In the genomic region with DNA sequence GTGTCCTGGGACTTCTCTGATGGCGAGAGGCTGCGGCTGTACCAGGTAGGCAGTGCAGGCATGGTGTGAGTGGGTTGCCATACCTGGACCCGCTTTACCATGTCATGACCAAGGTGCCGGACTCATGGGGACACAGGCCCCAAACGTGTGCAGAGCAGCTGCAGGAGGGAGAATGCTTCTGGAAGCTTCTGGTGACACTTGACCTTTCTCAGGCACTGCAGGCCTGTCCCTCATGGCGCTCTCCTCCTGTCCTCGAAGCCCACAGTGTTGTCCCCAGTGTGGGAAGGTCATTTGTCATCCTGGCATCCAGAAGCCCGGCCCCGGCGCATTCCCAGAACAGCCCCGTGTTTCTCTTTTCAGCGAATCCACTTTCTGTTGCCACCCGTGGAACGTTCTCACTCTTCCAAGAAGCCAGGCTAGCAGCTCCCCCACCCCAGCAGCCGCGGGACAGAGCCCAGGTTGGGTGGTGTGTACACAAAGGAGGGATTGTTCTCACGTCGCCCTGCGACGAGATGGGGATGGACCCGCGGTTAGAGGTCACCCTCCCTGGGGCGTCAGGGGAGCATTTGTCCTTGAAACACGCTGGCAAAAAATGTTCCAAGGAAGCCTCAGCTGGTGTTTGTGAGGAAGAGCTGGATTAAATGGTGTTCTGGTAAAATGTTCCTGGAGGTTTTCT, we compare ENCODE assay signal across 12 cellular contexts. TPM values are rescaled to one million over a fixed set of nuclear protein-coding genes. Genes with fewer than 3 reads are reported as not detected.
A peak's percentile ranks its signal among the peaks of the same experiment; 100 is the strongest.
DNase-seq lines count a peak whose midpoint lies in the region; ATAC-seq and TF ChIP-seq lines count a peak whose summit lies in the region.
"Had no signal": no experiment of that assay in that cellular context is flagged by ENCODE, and none has a peak within 500 bp of the region (broad histone marks: within the 10 kb centered on the region; RNA-seq: fewer than 3 reads in every experiment).

No MANE protein-coding gene starts in this region.

- H4K20me1 ChIP-seq in SK-N-SH (ENCODE audit: insufficient read depth), result 0 out of 2 replicates have a peak, but pooled peaks cover 4% of the 10 kb centered on the region

- H3K27me3 Mint-ChIP-seq in neural crest cell (ENCODE audit: low read depth) (no peaks in the 10 kb centered on the region), type B pancreatic cell (no peaks in the 10 kb centered on the region)

- peaks cover 8% of the 10 kb centered on the region for H3K36me3 Mint-ChIP-seq in neural crest cell (ENCODE audit: low read depth)
- H3K36me3 Mint-ChIP-seq in type B pancreatic cell, result peaks cover 28% of the 10 kb centered on the region

- peaks cover 13 to 46% of the 10 kb centered on the region in 2 experiments; a peak in 2 of 4 replicates for H3K4me1 ChIP-seq in SK-N-SH (ENCODE audit: control insufficient read depth in 1 of 2, insufficient read depth in 2 of 2, low read depth in 1 of 2, low read length in 1 of 2)

- H3K4me3 Mint-ChIP-seq in neural crest cell (peak overlapping the region; percentile 76), type B pancreatic cell (no peak overlapping the region)

- H3K4me2 ChIP-seq in SK-N-SH, result peak overlapping the region; percentile 50; the same call in 1 of the 2 replicates

- CTCF ChIA-PET in SK-N-SH (lab: Yijun Ruan, JAX), result interaction anchor here (0.8 kb wide), 1 partner anchor 40 kb away, joined by 3 read pairs; no protein-coding TSS in a partner anchor

- TF ChIP-seq RAD21 in SK-N-SH (IDR thresholded peaks at IDR 0.05; ENCODE audit: low read length), result no peak

- H3K27me3 ChIP-seq in SK-N-SH (ENCODE audit: insufficient read depth) (no peaks in the 10 kb centered on the region), dorsolateral prefrontal cortex (no peaks in the 10 kb centered on the region)
- H3K27me3 ChIP-seq: thyroid gland had no signal

- H3K4me3 ChIP-seq in SK-N-SH (ENCODE audit: low read depth in 2 of 2, low read length in 1 of 2), result no peak overlapping the region
- H3K4me3 ChIP-seq in dorsolateral prefrontal cortex, result peak overlapping the region in 1 of 59 donors; percentile 13
- H3K4me3 ChIP-seq: thyroid gland had no signal

- POLR2A ChIA-PET in SK-N-SH (lab: Yijun Ruan, JAX), result no interaction called here

- H3K27ac ChIP-seq in SK-N-SH (ENCODE audit: low read depth in 2 of 2, low read length in 1 of 2) (peak overlapping the region; percentile 36 to 56; a peak in 3 of 4 replicates), dorsolateral prefrontal cortex (peak overlapping the region in 58 of 59 donors; percentile 3 to 89 (median 75))
- H3K27ac ChIP-seq: 22Rv1, thyroid gland had no signal

- no peak for ATAC-seq in SK-N-SH treated with all-trans-retinoic acid at 6 μM for 48 hours
- ATAC-seq: right cardiac atrium had no signal

- H3K79me2 ChIP-seq in SK-N-SH (ENCODE audit: insufficient read depth), result peaks cover 99% of the 10 kb centered on the region

- intact Hi-C loops in dorsolateral prefrontal cortex (cut with DNase I), result loop anchor here in 1 of 2 donors (10.0 kb wide), 1 partner anchor 109 kb away; no protein-coding TSS in a partner anchor

- DNase-seq in SK-N-SH (no peak), dorsolateral prefrontal cortex (peak in 3 of 10 donors; percentile 14 to 38 (median 35)), neural crest cell (ENCODE audit: low read depth, low spot score) (no peak), type B pancreatic cell (ENCODE audit: extremely low spot score, unreplicated experiment) (no peak), 8988T (no peak), RKO (ENCODE audit: low spot score) (no peak), NCI-H1417 (lab: John Stamatoyannopoulos, UW) (no peak)
- DNase-seq: SHP77, thyroid gland had no signal

- H3K36me3 ChIP-seq in SK-N-SH (replicated peaks in 1 of 2; ENCODE audit: control insufficient read depth in 1 of 2, insufficient read depth in 2 of 2, low read length in 1 of 2), result peaks cover 0 to 25% of the 10 kb centered on the region in 2 experiments

- H3F3A ChIP-seq in SK-N-SH (replicated peaks; ENCODE audit: insufficient read depth), result peaks cover 6% of the 10 kb centered on the region

- no peak overlapping the region for H2AFZ ChIP-seq in SK-N-SH (ENCODE audit: low read depth)

- H3K9me2 ChIP-seq in SK-N-SH, result no peaks in the 10 kb centered on the region

- H3K4me1 Mint-ChIP-seq in neural crest cell, result peaks cover 69% of the 10 kb centered on the region
- peaks cover 54% of the 10 kb centered on the region for H3K4me1 Mint-ChIP-seq in type B pancreatic cell (ENCODE audit: unreplicated experiment)

- H3K9me3 ChIP-seq in SK-N-SH, result no peaks in the 10 kb centered on the region
- H3K9me3 ChIP-seq: thyroid gland had no signal

- TF ChIP-seq EP300 in SK-N-SH (IDR thresholded peaks at IDR 0.05; ENCODE audit: borderline replicate concordance in 1 of 2, low read depth in 1 of 2, low read length in 1 of 2), result no peak

- H3K27ac Mint-ChIP-seq in neural crest cell (ENCODE audit: unreplicated experiment) (peak overlapping the region; percentile 90), type B pancreatic cell (peak overlapping the region; percentile 90)

- peak overlapping the region; percentile 20; the same call in 1 of the 2 replicates for H3K9ac ChIP-seq in SK-N-SH

- H3K9me3 Mint-ChIP-seq in neural crest cell (peaks cover 5% of the 10 kb centered on the region), type B pancreatic cell (no peaks in the 10 kb centered on the region)

- WGBS in SK-N-SH (ENCODE audit: low lambda C conversion rate), result 97% methylated on average over 19 of the region's 24 CpGs

- TF ChIP-seq CTCF in SK-N-SH (IDR thresholded peaks at IDR 0.05) (no peak), dorsolateral prefrontal cortex (IDR thresholded peaks at IDR 0.05 in 54 of 56, conservative IDR thresholded peaks at IDR 0.05 in 2 of 56; ENCODE audit: low read depth in 1 of 56, partially characterized antibody in 56 of 56) (no peak), neural crest cell (conservative IDR thresholded peaks at IDR 0.05) (no peak), type B pancreatic cell (conservative IDR thresholded peaks at IDR 0.05) (no peak)

TF ChIP-seq in SK-N-SH, 30 proteins besides CTCF, POLR2A, EP300 and RAD21:
- TF ChIP-seq SMC3 (IDR thresholded peaks at IDR 0.05; ENCODE audit: low read depth, low read length), result no peak
- TF ChIP-seq, protein P1, sequence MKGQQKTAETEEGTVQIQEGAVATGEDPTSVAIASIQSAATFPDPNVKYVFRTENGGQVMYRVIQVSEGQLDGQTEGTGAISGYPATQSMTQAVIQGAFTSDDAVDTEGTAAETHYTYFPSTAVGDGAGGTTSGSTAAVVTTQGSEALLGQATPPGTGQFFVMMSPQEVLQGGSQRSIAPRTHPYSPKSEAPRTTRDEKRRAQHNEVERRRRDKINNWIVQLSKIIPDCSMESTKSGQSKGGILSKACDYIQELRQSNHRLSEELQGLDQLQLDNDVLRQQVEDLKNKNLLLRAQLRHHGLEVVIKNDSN (IDR thresholded peaks at IDR 0.05; ENCODE audit: borderline replicate concordance, low read depth), result no peak

TF ChIP-seq in SK-N-SH treated with all-trans-retinoic acid at 6 μM for 48 hours, 23 proteins besides CTCF, POLR2A, EP300 and RAD21:
- TF ChIP-seq, protein P2, sequence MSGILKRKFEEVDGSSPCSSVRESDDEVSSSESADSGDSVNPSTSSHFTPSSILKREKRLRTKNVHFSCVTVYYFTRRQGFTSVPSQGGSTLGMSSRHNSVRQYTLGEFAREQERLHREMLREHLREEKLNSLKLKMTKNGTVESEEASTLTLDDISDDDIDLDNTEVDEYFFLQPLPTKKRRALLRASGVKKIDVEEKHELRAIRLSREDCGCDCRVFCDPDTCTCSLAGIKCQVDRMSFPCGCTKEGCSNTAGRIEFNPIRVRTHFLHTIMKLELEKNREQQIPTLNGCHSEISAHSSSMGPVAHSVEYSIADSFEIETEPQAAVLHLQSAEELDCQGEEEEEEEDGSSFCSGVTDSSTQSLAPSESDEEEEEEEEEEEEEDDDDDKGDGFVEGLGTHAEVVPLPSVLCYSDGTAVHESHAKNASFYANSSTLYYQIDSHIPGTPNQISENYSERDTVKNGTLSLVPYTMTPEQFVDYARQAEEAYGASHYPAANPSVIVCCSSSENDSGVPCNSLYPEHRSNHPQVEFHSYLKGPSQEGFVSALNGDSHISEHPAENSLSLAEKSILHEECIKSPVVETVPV (CRISPR knock-in tag; IDR thresholded peaks at IDR 0.05), result no peak
- TF ChIP-seq ZFP3 (CRISPR knock-in tag; IDR thresholded peaks at IDR 0.05), result no peak

RNA-seq across cellular contexts. Expression of a gene that starts 43.7 kb away (rescaled TPM):
- 27.7 and 32.9 TPM in 2 replicates for polyA plus RNA-seq in SK-N-SH (2012; rRNA removed)
- 23.7 and 27.9 TPM in 2 replicates for polyA plus RNA-seq in SK-N-SH (2012; cell fraction: cytosol; rRNA removed)
- 28.8 and 35.9 TPM in 2 replicates for polyA plus RNA-seq in SK-N-SH (2012; cell fraction: nucleus; rRNA removed)
- total RNA-seq in dorsolateral prefrontal cortex, result 10 to 100 TPM; 10.0 to 57.7 (median 23.5) TPM
- 32.1 and 37.1 TPM in 2 replicates for total RNA-seq in neural crest cell
- total RNA-seq in type B pancreatic cell (ENCODE audit: low replicate concordance), result 42.6 and 49.5 TPM in 2 replicates
